ENCODE assay signal across 14 cellular contexts in genomic region chr10:126203746-126204145, GRCh38.
DNase-seq lines count a peak whose midpoint lies in the region; ATAC-seq, FAIRE-seq and TF ChIP-seq lines count a peak whose summit lies in the region.
"Had no signal": no experiment of that assay in that cellular context is flagged by ENCODE, and none has a peak within 500 bp of the region (broad histone marks: within the 10 kb centered on the region; RNA-seq: fewer than 3 reads in every experiment).

No MANE protein-coding gene starts in this region.

- no peaks in the 10 kb centered on the region for H3K27me3 ChIP-seq in H1 (replicated peaks in 1 of 4; ENCODE audit: control insufficient read depth in 3 of 4, extremely low read depth in 1 of 4, insufficient read depth in 3 of 4, low read length in 3 of 4)
- no peaks in the 10 kb centered on the region for H3K27me3 ChIP-seq in mesendoderm (ENCODE audit: insufficient read depth, low read length, poor library complexity)
- H3K27me3 ChIP-seq in neural progenitor cell, result no peaks in the 10 kb centered on the region

- H3K4me1 ChIP-seq in H1 (replicated peaks in 1 of 4; ENCODE audit: control insufficient read depth in 3 of 4, insufficient read depth in 4 of 4, low read length in 3 of 4) (no peaks in the 10 kb centered on the region), mesendoderm (ENCODE audit: control insufficient read depth, low read depth, low read length) (no peaks in the 10 kb centered on the region), neural progenitor cell (no peaks in the 10 kb centered on the region)

- H2AFZ ChIP-seq in H1 (ENCODE audit: low read length) (peak overlapping the region; percentile 84), neural progenitor cell (replicated peaks) (no peak overlapping the region)

- H4K8ac ChIP-seq in H1 (ENCODE audit: extremely low read depth, insufficient read depth, low read length) (no peak overlapping the region), mesendoderm (ENCODE audit: low read depth, low read length) (no peak overlapping the region)

- no peak overlapping the region for H2BK120ac ChIP-seq in H1 (replicated peaks; ENCODE audit: low read depth, low read length)
- H2BK120ac ChIP-seq in mesendoderm (ENCODE audit: low read depth, low read length), result no peak overlapping the region

- H3K4me3 ChIP-seq in H1 (ENCODE audit: extremely low read depth in 1 of 4, insufficient read depth in 2 of 4, low read depth in 3 of 4, low read length in 4 of 4), result no peak overlapping the region
- H3K4me3 ChIP-seq in mesendoderm (ENCODE audit: low read length), result no peak overlapping the region
- H3K4me3 ChIP-seq in neural progenitor cell, result no peak overlapping the region

- no peaks in the 10 kb centered on the region for H3F3A ChIP-seq in neural progenitor cell (ENCODE audit: low read depth)

- H2BK5ac ChIP-seq in H1 (ENCODE audit: low read depth, low read length), result no peak overlapping the region
- no peak overlapping the region for H2BK5ac ChIP-seq in mesendoderm (ENCODE audit: low read length)

- H3K18ac ChIP-seq in H1 (ENCODE audit: extremely low read depth, low read length), result no peak overlapping the region
- peak overlapping the region; percentile 64 for H3K18ac ChIP-seq in mesendoderm (ENCODE audit: low read length)

- no peak overlapping the region for H2BK20ac ChIP-seq in H1 (ENCODE audit: low read length)

- TF ChIP-seq EP300 in H1 (IDR thresholded peaks at IDR 0.05; ENCODE audit: borderline replicate concordance in 1 of 2, low read depth in 2 of 2, low read length in 2 of 2), result no peak

- CTCF ChIA-PET in H1 (lab: Charles Lee; ENCODE audit: partially characterized antibody), result interaction anchor here (1.0 kb wide), 1 partner anchor 10 kb away, joined by 3 read pairs; no protein-coding TSS in a partner anchor

- H3K23me2 ChIP-seq in H1 (ENCODE audit: low read depth, low read length), result no peaks in the 10 kb centered on the region

- no peak overlapping the region for H3K4me2 ChIP-seq in H1 (ENCODE audit: insufficient read depth in 1 of 2, low read depth in 2 of 2, low read length in 2 of 2)
- H3K4me2 ChIP-seq in mesendoderm (ENCODE audit: low read length), result no peak overlapping the region
- no peak overlapping the region for H3K4me2 ChIP-seq in neural progenitor cell

- H3K27ac ChIP-seq in H1 (ENCODE audit: low read depth, low read length) (no peak overlapping the region), mesendoderm (ENCODE audit: low read depth, low read length) (no peak overlapping the region), neural progenitor cell (no peak overlapping the region)
- H3K27ac ChIP-seq: C4-2B, RWPE1 had no signal

- no peak for TF ChIP-seq RAD21 in H1 (IDR thresholded peaks at IDR 0.05 in 1 of 2, conservative IDR thresholded peaks at IDR 0.05 in 1 of 2; ENCODE audit: low read depth in 2 of 2, low read length in 2 of 2)

- H4K91ac ChIP-seq in H1 (replicated peaks; ENCODE audit: insufficient read length, low read length), result no peak overlapping the region

- H2BK12ac ChIP-seq in H1 (ENCODE audit: low read depth, low read length), result no peak overlapping the region

- H3K27me3 Mint-ChIP-seq in activated CD4-positive, alpha-beta T cell treated with anti-CD3 and anti-CD28 coated beads, Interleukin-2, amount 10 ng/mL, durations not matched to agents 24 days and 14 days, result no peaks in the 10 kb centered on the region
- H3K27me3 Mint-ChIP-seq in neural progenitor cell (ENCODE audit: insufficient read depth, low read depth), result no peaks in the 10 kb centered on the region
- peaks cover 4 to 10% of the 10 kb centered on the region in 2 donors for H3K27me3 Mint-ChIP-seq in stimulated activated naive B cell treated with anti-CD40 and anti-IgM and Interleukin-4, amounts not matched to agents 10 μg/mL and 1 μg/mL and 100 μg/mL, for 72 hours
- H3K27me3 Mint-ChIP-seq in activated T-cell treated with anti-CD3 and anti-CD28 coated beads, Interleukin-2, amount 50 U/mL, for 24 hours, result no peaks in the 10 kb centered on the region

- peak; percentile 1 to 7 for DNase-seq in activated CD4-positive, alpha-beta T cell treated with anti-CD3 and anti-CD28 coated beads, Interleukin-2, amount 50 U/mL, for 48 hours
- no peak for DNase-seq in activated CD4-positive, alpha-beta T cell treated with anti-CD3 and anti-CD28 coated beads, Interleukin-2, amount 10 ng/mL, durations not matched to agents 24 days and 14 days
- DNase-seq in H1 (ENCODE audit: low read depth in 1 of 2, low spot score in 2 of 2) (no peak), mesendoderm (no peak), neural progenitor cell (ENCODE audit: low spot score) (no peak)
- DNase-seq in stimulated activated naive B cell treated with anti-CD40 and anti-IgM and Interleukin-4, amounts not matched to agents 10 μg/mL and 1 μg/mL and 100 μg/mL, for 72 hours, result no peak
- no peak for DNase-seq in activated T-cell treated with anti-CD3 and anti-CD28 coated beads, Interleukin-2, amount 50 U/mL, for 24 hours
- DNase-seq: MV-4-11, NCI-H1436, NCI-H2029 treated with DMSO at 0.1 percent for 48 hours, NCI-H510A treated with DMSO at 0.1 percent for 48 hours had no signal

- H2AK5ac ChIP-seq in H1 (ENCODE audit: low read depth, low read length) (no peak overlapping the region), mesendoderm (ENCODE audit: low read length) (no peak overlapping the region)

- H3K36me3 ChIP-seq in H1 (ENCODE audit: control insufficient read depth in 2 of 4, insufficient read depth in 4 of 4, low read length in 3 of 4), result no peaks in the 10 kb centered on the region
- no peaks in the 10 kb centered on the region for H3K36me3 ChIP-seq in mesendoderm (ENCODE audit: control insufficient read depth, insufficient read depth, low read length)
- H3K36me3 ChIP-seq in neural progenitor cell, result no peaks in the 10 kb centered on the region

- H3K79me1 ChIP-seq in H1 (ENCODE audit: low read depth, low read length), result no peaks in the 10 kb centered on the region
- H3K79me1 ChIP-seq in mesendoderm (ENCODE audit: low read length), result no peaks in the 10 kb centered on the region

- no peaks in the 10 kb centered on the region for H3K4me1 Mint-ChIP-seq in activated CD4-positive, alpha-beta T cell treated with anti-CD3 and anti-CD28 coated beads, Interleukin-2, amount 10 ng/mL, durations not matched to agents 24 days and 14 days
- peaks cover 6% of the 10 kb centered on the region for H3K4me1 Mint-ChIP-seq in neural progenitor cell
- no peaks in the 10 kb centered on the region for H3K4me1 Mint-ChIP-seq in stimulated activated naive B cell treated with anti-CD40 and anti-IgM and Interleukin-4, amounts not matched to agents 10 μg/mL and 1 μg/mL and 100 μg/mL, for 72 hours
- no peaks in the 10 kb centered on the region for H3K4me1 Mint-ChIP-seq in activated T-cell treated with anti-CD3 and anti-CD28 coated beads, Interleukin-2, amount 50 U/mL, for 24 hours (ENCODE audit: low read depth)

- no peaks in the 10 kb centered on the region for H3K79me2 ChIP-seq in H1 (ENCODE audit: control insufficient read depth in 1 of 2, insufficient read depth in 2 of 2, low read length in 2 of 2)
- H3K79me2 ChIP-seq in mesendoderm (ENCODE audit: control insufficient read depth, insufficient read depth, low read length), result no peaks in the 10 kb centered on the region
- H3K79me2 ChIP-seq in neural progenitor cell (ENCODE audit: low read depth), result no peaks in the 10 kb centered on the region

- H3K36me3 Mint-ChIP-seq in activated CD4-positive, alpha-beta T cell treated with anti-CD3 and anti-CD28 coated beads, Interleukin-2, amount 10 ng/mL, durations not matched to agents 24 days and 14 days (ENCODE audit: low read depth), result no peaks in the 10 kb centered on the region
- H3K36me3 Mint-ChIP-seq in neural progenitor cell, result no peaks in the 10 kb centered on the region
- no peaks in the 10 kb centered on the region for H3K36me3 Mint-ChIP-seq in stimulated activated naive B cell treated with anti-CD40 and anti-IgM and Interleukin-4, amounts not matched to agents 10 μg/mL and 1 μg/mL and 100 μg/mL, for 72 hours
- H3K36me3 Mint-ChIP-seq in activated T-cell treated with anti-CD3 and anti-CD28 coated beads, Interleukin-2, amount 50 U/mL, for 24 hours (ENCODE audit: low read depth), result no peaks in the 10 kb centered on the region

- no peak overlapping the region for H3K56ac ChIP-seq in H1 (replicated peaks; ENCODE audit: insufficient read length, low read depth, low read length)
- H3K56ac ChIP-seq in mesendoderm (ENCODE audit: low read length), result no peak overlapping the region

- H2BK15ac ChIP-seq in H1 (ENCODE audit: low read length) (no peak overlapping the region), mesendoderm (replicated peaks; ENCODE audit: low read depth) (no peak overlapping the region)

- no peak for FAIRE-seq in H1 (lab: Jason Lieb, UNC)

- H3K23ac ChIP-seq in H1 (ENCODE audit: insufficient read length) (no peak overlapping the region), mesendoderm (ENCODE audit: low read length) (no peak overlapping the region)

- 94% methylated on average over 7 of the region's 7 CpGs; no CpG with 5 or more reads in 1 of the 2 experiments for WGBS in H1 (ENCODE audit: extremely low coverage in 1 of 2, insufficient coverage in 1 of 2, insufficient read length in 1 of 2, insufficient replicate concordance in 2 of 2, low coverage in 1 of 2, low lambda C conversion rate in 2 of 2, missing lambda C conversion rate in 1 of 2), 2 experiments
- no CpG with 5 or more reads among the region's 7 CpGs for WGBS in mesendoderm (ENCODE audit: extremely low coverage, insufficient coverage, low lambda C conversion rate)

- TF ChIP-seq POLR2A in H1 (IDR thresholded peaks at IDR 0.05; ENCODE audit: control extremely low read depth in 1 of 2, low read depth in 2 of 2, low read length in 2 of 2), result no peak

- H3K14ac ChIP-seq in H1 (ENCODE audit: insufficient read length), result no peak overlapping the region

- no peak for ATAC-seq in GM19351 (IDR thresholded peaks at IDR 0.05; ENCODE audit: unreplicated experiment)
- no peak for ATAC-seq in stimulated activated naive B cell treated with anti-CD40 and anti-IgM and Interleukin-4, amounts not matched to agents 10 μg/mL and 1 μg/mL and 100 μg/mL, for 72 hours (replicated peaks)

- TF ChIP-seq CTCF in H1 (IDR thresholded peaks at IDR 0.05; ENCODE audit: control extremely low read depth in 1 of 3, insufficient read depth in 1 of 3, low read depth in 1 of 3, low read length in 3 of 3) (no peak), neural progenitor cell (IDR thresholded peaks at IDR 0.05) (no peak)

- no peaks in the 10 kb centered on the region for H3K9me3 Mint-ChIP-seq in activated CD4-positive, alpha-beta T cell treated with anti-CD3 and anti-CD28 coated beads, Interleukin-2, amount 10 ng/mL, durations not matched to agents 24 days and 14 days
- peaks cover 3% of the 10 kb centered on the region for H3K9me3 Mint-ChIP-seq in neural progenitor cell
- H3K9me3 Mint-ChIP-seq in stimulated activated naive B cell treated with anti-CD40 and anti-IgM and Interleukin-4, amounts not matched to agents 10 μg/mL and 1 μg/mL and 100 μg/mL, for 72 hours, result peaks cover 0 to 3% of the 10 kb centered on the region in 2 donors
- no peaks in the 10 kb centered on the region for H3K9me3 Mint-ChIP-seq in activated T-cell treated with anti-CD3 and anti-CD28 coated beads, Interleukin-2, amount 50 U/mL, for 24 hours

- H3K27ac Mint-ChIP-seq in activated CD4-positive, alpha-beta T cell treated with anti-CD3 and anti-CD28 coated beads, Interleukin-2, amount 10 ng/mL, durations not matched to agents 24 days and 14 days, result no peak overlapping the region
- H3K27ac Mint-ChIP-seq in neural progenitor cell, result no peak overlapping the region
- no peak overlapping the region for H3K27ac Mint-ChIP-seq in stimulated activated naive B cell treated with anti-CD40 and anti-IgM and Interleukin-4, amounts not matched to agents 10 μg/mL and 1 μg/mL and 100 μg/mL, for 72 hours
- H3K27ac Mint-ChIP-seq in activated T-cell treated with anti-CD3 and anti-CD28 coated beads, Interleukin-2, amount 50 U/mL, for 24 hours, result no peak overlapping the region

- H3K4ac ChIP-seq in H1 (replicated peaks; ENCODE audit: insufficient read length, low read depth, low read length) (no peak overlapping the region), mesendoderm (ENCODE audit: low read depth, low read length) (no peak overlapping the region)

- H4K5ac ChIP-seq in H1 (ENCODE audit: insufficient read length, low read depth, low read length) (no peak overlapping the region), mesendoderm (ENCODE audit: low read length) (no peak overlapping the region)

- H3K9ac ChIP-seq in H1 (replicated peaks in 1 of 4; ENCODE audit: extremely low read depth in 1 of 4, low read depth in 3 of 4, low read length in 3 of 4) (no peak overlapping the region), mesendoderm (ENCODE audit: low read length) (no peak overlapping the region), neural progenitor cell (no peak overlapping the region)

- no peak overlapping the region for H3K4me3 Mint-ChIP-seq in activated CD4-positive, alpha-beta T cell treated with anti-CD3 and anti-CD28 coated beads, Interleukin-2, amount 10 ng/mL, durations not matched to agents 24 days and 14 days
- no peak overlapping the region for H3K4me3 Mint-ChIP-seq in neural progenitor cell
- H3K4me3 Mint-ChIP-seq in stimulated activated naive B cell treated with anti-CD40 and anti-IgM and Interleukin-4, amounts not matched to agents 10 μg/mL and 1 μg/mL and 100 μg/mL, for 72 hours, result no peak overlapping the region
- no peak overlapping the region for H3K4me3 Mint-ChIP-seq in activated T-cell treated with anti-CD3 and anti-CD28 coated beads, Interleukin-2, amount 50 U/mL, for 24 hours

- intact Hi-C loops in activated CD4-positive, alpha-beta T cell treated with anti-CD3 and anti-CD28 coated beads, Interleukin-2, amount 10 ng/mL, durations not matched to agents 24 days and 14 days (cut with micrococcal nuclease), result no loop called here

- POLR2A ChIA-PET in H1 (lab: Charles Lee; ENCODE audit: partially characterized antibody), result no interaction called here

- H3K9me3 ChIP-seq in H1 (ENCODE audit: insufficient read depth in 2 of 2, low read depth in 1 of 2, low read length in 1 of 2) (no peaks in the 10 kb centered on the region; a peak in 1 of 4 replicates), neural progenitor cell (ENCODE audit: low read depth) (no peaks in the 10 kb centered on the region)

- H4K20me1 ChIP-seq in H1 (replicated peaks in 1 of 2; ENCODE audit: control insufficient read depth in 1 of 2, insufficient read depth in 2 of 2, low read length in 2 of 2) (no peaks in the 10 kb centered on the region), neural progenitor cell (ENCODE audit: low read depth) (no peaks in the 10 kb centered on the region)

Comparison
In these comparisons a context has a peak if more than half of its experiments do, and no peak if none do; other contexts are left out.
1. DNase-seq: peak in activated CD4-positive, alpha-beta T cell treated with anti-CD3 and anti-CD28 coated beads, Interleukin-2, amount 50 U/mL, for 48 hours (2 of 2); none in activated CD4-positive, alpha-beta T cell treated with anti-CD3 and anti-CD28 coated beads, Interleukin-2, amount 10 ng/mL, durations not matched to agents 24 days and 14 days (single experiment), H1 (0 of 2), mesendoderm (single experiment), neural progenitor cell (single experiment), stimulated activated naive B cell treated with anti-CD40 and anti-IgM and Interleukin-4, amounts not matched to agents 10 μg/mL and 1 μg/mL and 100 μg/mL, for 72 hours (single experiment) and activated T-cell treated with anti-CD3 and anti-CD28 coated beads, Interleukin-2, amount 50 U/mL, for 24 hours (single experiment).